8 cellular contexts compared by ENCODE assay signal in genomic region chr3:125150525-125151436, GRCh38.
DNase-seq lines count a peak whose midpoint lies in the region; ATAC-seq and TF ChIP-seq lines count a peak whose summit lies in the region.

No MANE protein-coding gene starts in this region.

- CTCF ChIA-PET in activated CD4-positive, alpha-beta memory T cell treated with anti-CD3 and anti-CD28 coated beads for 36 hours (lab: Charles Lee), result interaction anchor here (0.5 to 2.3 kb wide), 20 partner anchors 10 to 436 kb away, joined by 3 to 22 read pairs (median 4); no protein-coding TSS in a partner anchor

- H3K9me3 Mint-ChIP-seq in activated CD4-positive, alpha-beta memory T cell treated with anti-CD3 and anti-CD28 coated beads for 36 hours, result no peaks in the 10 kb centered on the region

- peak overlapping the region in 3 of 10 donors; percentile 4 to 34 (median 12) for H3K27ac ChIP-seq in heart right ventricle
- no peak overlapping the region for H3K27ac ChIP-seq in vagina

- H3K4me1 ChIP-seq in heart right ventricle, result peaks cover 16 to 69% (median 51%) of the 10 kb centered on the region in 9 donors
- peaks cover 19% of the 10 kb centered on the region for H3K4me1 ChIP-seq in vagina

- TF ChIP-seq POLR2A in vagina (IDR thresholded peaks at IDR 0.05), result no peak

- H3K27me3 Mint-ChIP-seq in activated CD4-positive, alpha-beta memory T cell treated with anti-CD3 and anti-CD28 coated beads for 36 hours, result peaks cover 13% of the 10 kb centered on the region

- 62 to 75% methylated on average over 14 of the region's 14 CpGs for WGBS in heart right ventricle, 2 donors

- H3K36me3 Mint-ChIP-seq in activated CD4-positive, alpha-beta memory T cell treated with anti-CD3 and anti-CD28 coated beads for 36 hours, result no peaks in the 10 kb centered on the region

- ATAC-seq in heart right ventricle (no peak), Right ventricle myocardium superior (ENCODE audit: poor library complexity) (no peak)

- POLR2A ChIA-PET in activated CD4-positive, alpha-beta memory T cell treated with anti-CD3 and anti-CD28 coated beads for 36 hours (lab: Charles Lee), result no interaction called here

- H3K4me3 Mint-ChIP-seq in activated CD4-positive, alpha-beta memory T cell treated with anti-CD3 and anti-CD28 coated beads for 36 hours, result no peak overlapping the region

- H3K9me3 ChIP-seq in heart right ventricle, result no peaks in the 10 kb centered on the region
- no peaks in the 10 kb centered on the region for H3K9me3 ChIP-seq in vagina

- DNase-seq in heart right ventricle, result no peak
- DNase-seq in Right ventricle myocardium superior, result no peak
- peak; percentile 52 for DNase-seq in NCI-H460 (ENCODE audit: extremely low read depth, low read depth)
- peak; percentile 70 for DNase-seq in activated CD4-positive, alpha-beta memory T cell treated with anti-CD3 and anti-CD28 coated beads for 36 hours
- peak; percentile 26 for DNase-seq in foreskin melanocyte
- peak; percentile 67 to 68 for DNase-seq in stimulated activated CD4-positive, alpha-beta T cell treated with anti-CD3 and anti-CD28 coated beads, Interleukin-2, amount 100 ng/mL, for 48 hours
- no peak for DNase-seq in GOT3 (lab: John Stamatoyannopoulos, UW)
- DNase-seq in vagina (ENCODE audit: extremely low spot score in 2 of 2), result no peak

- intact Hi-C loops in heart right ventricle (cut with DNase I), result no loop called here
- intact Hi-C loops in Right ventricle myocardium superior (cut with DNase I), result no loop called here
- intact Hi-C loops in activated CD4-positive, alpha-beta memory T cell treated with anti-CD3 and anti-CD28 coated beads for 36 hours (cut with micrococcal nuclease), result loop anchor here (1.0 to 5.0 kb wide), 2 partner anchors 288 to 442 kb away; no protein-coding TSS in a partner anchor
- intact Hi-C loops in vagina (cut with DNase I), result no loop called here

- TF ChIP-seq CTCF in heart right ventricle (IDR thresholded peaks at IDR 0.05) (peak in 8 of 9 donors; percentile 28 to 61 (median 39)), vagina (IDR thresholded peaks at IDR 0.05) (peak in 1 of 3 experiments; percentile 33)

- H3K27me3 ChIP-seq in heart right ventricle (no peaks in the 10 kb centered on the region), vagina (no peaks in the 10 kb centered on the region)

- no peak overlapping the region for H3K27ac Mint-ChIP-seq in activated CD4-positive, alpha-beta memory T cell treated with anti-CD3 and anti-CD28 coated beads for 36 hours

- H3K36me3 ChIP-seq in heart right ventricle (no peaks in the 10 kb centered on the region), vagina (no peaks in the 10 kb centered on the region)

- H3K4me3 ChIP-seq in heart right ventricle (no peak overlapping the region), vagina (no peak overlapping the region)

- peaks cover 15% of the 10 kb centered on the region for H3K4me1 Mint-ChIP-seq in activated CD4-positive, alpha-beta memory T cell treated with anti-CD3 and anti-CD28 coated beads for 36 hours (ENCODE audit: low read depth)

Comparison
In these comparisons a context has a peak if more than half of its experiments do, and no peak if none do; other contexts are left out.
1. DNase-seq: peak in NCI-H460 (single experiment), activated CD4-positive, alpha-beta memory T cell treated with anti-CD3 and anti-CD28 coated beads for 36 hours (single experiment), foreskin melanocyte (single experiment) and stimulated activated CD4-positive, alpha-beta T cell treated with anti-CD3 and anti-CD28 coated beads, Interleukin-2, amount 100 ng/mL, for 48 hours (2 of 2); none in heart right ventricle (0 of 2), Right ventricle myocardium superior (single experiment), GOT3 (single experiment) and vagina (0 of 2).